Comparison of ENCODE assay signal across 8 cellular contexts in the genomic region with DNA sequence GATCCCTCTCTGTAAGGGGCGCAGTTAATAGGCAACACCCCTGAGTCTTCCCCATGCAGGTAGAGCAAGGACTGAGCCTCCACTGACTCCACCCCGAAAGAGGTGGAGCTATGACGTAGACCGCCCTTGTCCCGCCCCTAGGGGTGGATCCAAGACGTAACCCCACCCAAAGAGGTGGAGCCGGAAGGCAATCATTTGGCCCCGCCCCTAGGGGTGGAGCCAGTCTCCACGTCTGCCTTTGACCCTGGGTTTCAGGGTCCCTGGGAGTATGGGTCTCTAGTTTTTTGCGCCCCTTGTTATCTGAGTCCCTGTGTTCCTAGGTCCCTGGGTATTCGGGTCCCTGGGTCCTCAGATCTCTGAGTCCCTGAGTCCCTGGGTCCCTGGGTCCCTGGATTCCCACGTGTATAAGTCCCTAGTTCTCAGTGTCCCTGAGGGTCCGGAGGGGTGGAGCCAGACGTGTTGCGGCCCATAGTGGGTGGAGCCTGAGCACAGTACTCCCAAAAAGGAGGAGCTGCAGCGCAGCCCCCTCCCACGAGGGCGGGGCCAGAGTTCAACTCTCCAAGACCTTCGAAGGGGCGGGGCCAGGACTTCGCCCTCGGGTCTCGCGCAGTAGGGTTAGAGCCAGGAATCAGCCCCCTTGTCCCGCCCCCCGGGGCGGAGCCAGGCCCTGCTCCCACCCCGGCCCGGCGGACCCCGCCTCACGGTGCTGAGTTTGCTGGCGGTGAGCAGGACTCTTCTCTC. TPM values are rescaled to one million over a fixed set of nuclear protein-coding genes. Genes with fewer than 3 reads are reported as not detected.
A peak's percentile ranks its signal among the peaks of the same experiment; 100 is the strongest.
DNase-seq lines count a peak whose midpoint lies in the region; ATAC-seq and TF ChIP-seq lines count a peak whose summit lies in the region.

No MANE protein-coding gene starts in this region.

- H3K4me1 ChIP-seq in thoracic aorta (ENCODE audit: control insufficient read depth in 1 of 2, low read depth in 2 of 2) = peaks cover 0 to 12% of the 10 kb centered on the region in 2 donors

- no peaks in the 10 kb centered on the region for H3K9me3 ChIP-seq in thoracic aorta

- no peak overlapping the region for H3K27ac Mint-ChIP-seq in activated T-cell treated with anti-CD3 and anti-CD28 coated beads, Interleukin-2, amount 50 U/mL, for 72 hours
- H3K27ac Mint-ChIP-seq in nephron = peak overlapping the region in 2 of 3 experiments; percentile 60 to 81

- no peaks in the 10 kb centered on the region for H3K36me3 ChIP-seq in thoracic aorta

- H3K27me3 ChIP-seq in thoracic aorta (replicated peaks; ENCODE audit: insufficient read depth) = no peaks in the 10 kb centered on the region

- peak; percentile 82 to 83 for ATAC-seq in activated T-cell treated with anti-CD3 and anti-CD28 coated beads, Interleukin-2, amount 50 U/mL, for 72 hours (replicated peaks in 1 of 2)
- no peak for ATAC-seq in thoracic aorta (ENCODE audit: insufficient number of reproducible peaks, low FRiP score, low read depth)
- ATAC-seq in GM21360 (IDR thresholded peaks at IDR 0.05; ENCODE audit: unreplicated experiment) = no peak
- no peak for ATAC-seq in HG03469 (IDR thresholded peaks at IDR 0.05; ENCODE audit: unreplicated experiment)

- no peak overlapping the region for H3K4me3 Mint-ChIP-seq in activated T-cell treated with anti-CD3 and anti-CD28 coated beads, Interleukin-2, amount 50 U/mL, for 72 hours
- H3K4me3 Mint-ChIP-seq in nephron = peak overlapping the region; percentile 76 to 82 (median 81)

- no peaks in the 10 kb centered on the region for H3K27me3 Mint-ChIP-seq in activated T-cell treated with anti-CD3 and anti-CD28 coated beads, Interleukin-2, amount 50 U/mL, for 72 hours (ENCODE audit: low read depth)
- H3K27me3 Mint-ChIP-seq in nephron (ENCODE audit: low read depth) = peaks cover 37% of the 10 kb centered on the region

- no peak overlapping the region for H3K27ac ChIP-seq in thoracic aorta

- no peaks in the 10 kb centered on the region for H3K9me3 Mint-ChIP-seq in activated T-cell treated with anti-CD3 and anti-CD28 coated beads, Interleukin-2, amount 50 U/mL, for 72 hours
- H3K9me3 Mint-ChIP-seq in nephron = no peaks in the 10 kb centered on the region

- H3K4me3 ChIP-seq in fibroblast of the aortic adventitia (ENCODE audit: low read depth, low read length) = peak overlapping the region; percentile 25
- peak overlapping the region; percentile 12 for H3K4me3 ChIP-seq in thoracic aorta

- peaks cover 3 to 11% of the 10 kb centered on the region in 2 donors for H3K36me3 Mint-ChIP-seq in activated T-cell treated with anti-CD3 and anti-CD28 coated beads, Interleukin-2, amount 50 U/mL, for 72 hours (ENCODE audit: insufficient read depth in 2 of 2)
- no peaks in the 10 kb centered on the region for H3K36me3 Mint-ChIP-seq in nephron (ENCODE audit: low read depth)

- in situ Hi-C loops in G401 (cut with HindIII; ENCODE audit: low sequenced_read_pairs) = no loop called here

- DNase-seq in G401 (ENCODE audit: low spot score) = peak; percentile 63
- DNase-seq in NCI-H82 (lab: John Stamatoyannopoulos, UW) = peak; percentile 93
- DNase-seq in activated T-cell treated with anti-CD3 and anti-CD28 coated beads, Interleukin-2, amount 50 U/mL, for 72 hours = peak; percentile 63 to 84
- DNase-seq in fibroblast of the aortic adventitia (ENCODE audit: low read depth) = peak; percentile 38
- no peak for DNase-seq in thoracic aorta (ENCODE audit: low spot score)

- TF ChIP-seq CTCF in fibroblast of the aortic adventitia (IDR thresholded peaks at IDR 0.05; ENCODE audit: insufficient read depth, low read length) = no peak
- TF ChIP-seq CTCF in nephron (IDR thresholded peaks at IDR 0.05; ENCODE audit: unreplicated experiment in 3 of 3) = no peak
- no peak for TF ChIP-seq CTCF in thoracic aorta (IDR thresholded peaks at IDR 0.05)

- peaks cover 13% of the 10 kb centered on the region for H3K4me1 Mint-ChIP-seq in activated T-cell treated with anti-CD3 and anti-CD28 coated beads, Interleukin-2, amount 50 U/mL, for 72 hours (ENCODE audit: low read depth)
- no peaks in the 10 kb centered on the region for H3K4me1 Mint-ChIP-seq in nephron

RNA-seq across cellular contexts. Expression of gene DENND1C, which starts 5.3 kb away (rescaled TPM):
- total RNA-seq in G401 (2014; rRNA removed; shearing (Covaris generic)) = not detected in 2 replicates
- total RNA-seq in activated T-cell treated with anti-CD3 and anti-CD28 coated beads, Interleukin-2, amount 50 U/mL, for 72 hours = 100 to 1,000 TPM in 1 of 2 donors, 10 to 100 TPM in 1; 92.1 to 105 TPM
- total RNA-seq in fibroblast of the aortic adventitia (ENCODE audit: low replicate concordance) = not detected in 2 replicates
- 1 to 10 TPM; 2.7 to 3.9 TPM for total RNA-seq in thoracic aorta

RNA-seq across cellular contexts. Expression of gene CRB3, which starts 12.3 kb away (rescaled TPM):
- 1.9 TPM in 1 of 2 replicates, not detected in the other for total RNA-seq in G401 (2014; rRNA removed; shearing (Covaris generic))
- 1 to 10 TPM; 3.9 to 5.0 TPM for total RNA-seq in activated T-cell treated with anti-CD3 and anti-CD28 coated beads, Interleukin-2, amount 50 U/mL, for 72 hours
- total RNA-seq in fibroblast of the aortic adventitia (ENCODE audit: low replicate concordance) (not detected in 2 replicates), thoracic aorta (1 to 10 TPM in 1 of 2 donors, under 1 TPM in 1; 0.54 to 2.1 TPM)

RNA-seq across cellular contexts. Expression of gene SLC25A23, which starts 16.7 kb away (rescaled TPM):
- total RNA-seq in G401 (2014; rRNA removed; shearing (Covaris generic)) = 57.6 and 60.6 TPM in 2 replicates
- 10 to 100 TPM; 24.6 to 26.3 TPM for total RNA-seq in activated T-cell treated with anti-CD3 and anti-CD28 coated beads, Interleukin-2, amount 50 U/mL, for 72 hours
- total RNA-seq in fibroblast of the aortic adventitia (ENCODE audit: low replicate concordance) (27.7 and 46.9 TPM in 2 replicates), thoracic aorta (10 to 100 TPM; 89.6 to 97.1 TPM)

RNA-seq across cellular contexts. Expression of gene TUBB4A, which starts 25.8 kb away (rescaled TPM):
- 2.1 and 3.3 TPM in 2 replicates for total RNA-seq in G401 (2014; rRNA removed; shearing (Covaris generic))
- 10 to 100 TPM in 1 of 2 donors, 1 to 10 TPM in 1; 8.7 to 11.9 TPM for total RNA-seq in activated T-cell treated with anti-CD3 and anti-CD28 coated beads, Interleukin-2, amount 50 U/mL, for 72 hours
- 0.41 TPM in 1 of 2 replicates, not detected in the other for total RNA-seq in fibroblast of the aortic adventitia (ENCODE audit: low replicate concordance)
- not detected for total RNA-seq in thoracic aorta

RNA-seq across cellular contexts. Expression of gene SLC25A41, which starts 42.8 kb away (rescaled TPM):
- total RNA-seq in G401 (2014; rRNA removed; shearing (Covaris generic)) = 1.3 TPM in 1 of 2 replicates, not detected in the other
- total RNA-seq in activated T-cell treated with anti-CD3 and anti-CD28 coated beads, Interleukin-2, amount 50 U/mL, for 72 hours = under 1 TPM; 0.16 to 0.58 TPM
- total RNA-seq in fibroblast of the aortic adventitia (ENCODE audit: low replicate concordance) = not detected in 2 replicates
- total RNA-seq in thoracic aorta = under 1 TPM in 1 of 2 donors, not detected in 1; 0.71 TPM

Comparison
In these comparisons a context has a peak if more than half of its experiments do, and no peak if none do; other contexts are left out.
1. ATAC-seq: peak in activated T-cell treated with anti-CD3 and anti-CD28 coated beads, Interleukin-2, amount 50 U/mL, for 72 hours (2 of 2); none in thoracic aorta (single experiment), GM21360 (single experiment) and HG03469 (single experiment).
2. H3K4me3 Mint-ChIP-seq: peak in nephron (3 of 3); none in activated T-cell treated with anti-CD3 and anti-CD28 coated beads, Interleukin-2, amount 50 U/mL, for 72 hours (0 of 2).
3. RNA of gene DENND1C, which starts 5.3 kb away (total RNA-seq): 92.1 to 105 TPM in activated T-cell treated with anti-CD3 and anti-CD28 coated beads, Interleukin-2, amount 50 U/mL, for 72 hours; 2.7 to 3.9 TPM in thoracic aorta, not detected in G401 and not detected in fibroblast of the aortic adventitia; every median in the first group is over 10 times any median in the second.